10 cellular contexts compared by ENCODE assay signal in the genomic region with DNA sequence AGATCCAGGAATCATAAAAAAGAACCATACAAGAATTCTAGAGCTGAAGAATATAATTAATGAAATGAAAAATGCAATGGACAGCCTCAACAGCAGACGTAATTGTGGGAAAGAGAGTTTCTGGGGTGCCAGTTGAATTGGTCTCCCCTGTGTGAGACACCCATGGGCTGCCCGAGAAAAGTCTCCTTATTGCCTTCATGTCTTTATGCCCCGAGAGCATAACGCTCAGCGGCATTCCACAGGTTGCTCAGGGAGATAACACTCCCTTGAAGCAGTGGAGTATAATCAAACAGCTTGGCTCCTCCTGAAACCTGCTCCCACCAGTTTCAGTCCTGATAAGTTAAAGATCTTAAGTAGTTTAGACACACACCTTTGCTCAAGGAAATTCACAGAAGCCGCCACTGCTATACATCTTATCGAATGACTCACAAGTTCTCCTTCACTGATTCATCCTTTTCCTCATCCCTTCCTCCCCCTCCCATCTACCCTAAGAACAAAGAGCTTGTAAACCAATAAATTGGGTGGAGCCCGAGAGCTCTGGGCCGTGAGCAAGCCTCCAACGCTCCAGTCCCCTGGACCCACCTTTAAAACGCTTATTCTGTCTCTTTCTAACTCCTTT. TPM values are rescaled to one million over a fixed set of nuclear protein-coding genes. Genes with fewer than 3 reads are reported as not detected.
"Had no signal": no experiment of that assay in that cellular context is flagged by ENCODE, and none has a peak within 500 bp of the region (broad histone marks: within the 10 kb centered on the region; RNA-seq: fewer than 3 reads in every experiment).

No MANE protein-coding gene starts in this region.

RNA-seq across cellular contexts. Expression of a gene that starts 5.5 kb away (rescaled TPM):
- total RNA-seq: activated CD8-positive, alpha-beta T cell treated with anti-CD3 and anti-CD28 coated beads, Interleukin-2, amount 10 ng/mL, durations not matched to agents 7 days and 5 days; activated naive CD8-positive, alpha-beta T cell treated with anti-CD3 and anti-CD28 coated beads, Interleukin-2, amount 10 ng/mL, durations not matched to agents 7 days and 5 days; cardiac septum; epithelial cell of proximal tubule; left lung; SK-MEL-5; skeletal muscle tissue had no signal
- polyA plus RNA-seq: aorta, neural cell, stomach had no signal

RNA-seq across cellular contexts. Expression of a gene that starts 28.9 kb away (rescaled TPM):
- total RNA-seq: cardiac septum, epithelial cell of proximal tubule, left lung, SK-MEL-5, skeletal muscle tissue, stomach had no signal
- polyA plus RNA-seq: aorta, neural cell, stomach had no signal
